ENCODE assay signal across 7 cellular contexts in genomic region chr6:25585225-25585624, GRCh38.
"Had no signal": no experiment of that assay in that cellular context is flagged by ENCODE, and none has a peak within 500 bp of the region (broad histone marks: within the 10 kb centered on the region; RNA-seq: fewer than 3 reads in every experiment).

No MANE protein-coding gene starts in this region.

- ATAC-seq: HepG2, K562 had no signal

- H3K9me3 Mint-ChIP-seq: IgD-negative memory B cell had no signal

- H3K27ac ChIP-seq: HL-60 had no signal

- H3K4me3 Mint-ChIP-seq: IgD-negative memory B cell had no signal

- DNase-seq: IMR-90, KBM-7, KG1 had no signal

- H3K36me3 Mint-ChIP-seq: IgD-negative memory B cell had no signal

- H3K27ac Mint-ChIP-seq: IgD-negative memory B cell had no signal

- H3K4me3 ChIP-seq: K562 had no signal

- H3K27me3 Mint-ChIP-seq: IgD-negative memory B cell had no signal
